In the genomic region with DNA sequence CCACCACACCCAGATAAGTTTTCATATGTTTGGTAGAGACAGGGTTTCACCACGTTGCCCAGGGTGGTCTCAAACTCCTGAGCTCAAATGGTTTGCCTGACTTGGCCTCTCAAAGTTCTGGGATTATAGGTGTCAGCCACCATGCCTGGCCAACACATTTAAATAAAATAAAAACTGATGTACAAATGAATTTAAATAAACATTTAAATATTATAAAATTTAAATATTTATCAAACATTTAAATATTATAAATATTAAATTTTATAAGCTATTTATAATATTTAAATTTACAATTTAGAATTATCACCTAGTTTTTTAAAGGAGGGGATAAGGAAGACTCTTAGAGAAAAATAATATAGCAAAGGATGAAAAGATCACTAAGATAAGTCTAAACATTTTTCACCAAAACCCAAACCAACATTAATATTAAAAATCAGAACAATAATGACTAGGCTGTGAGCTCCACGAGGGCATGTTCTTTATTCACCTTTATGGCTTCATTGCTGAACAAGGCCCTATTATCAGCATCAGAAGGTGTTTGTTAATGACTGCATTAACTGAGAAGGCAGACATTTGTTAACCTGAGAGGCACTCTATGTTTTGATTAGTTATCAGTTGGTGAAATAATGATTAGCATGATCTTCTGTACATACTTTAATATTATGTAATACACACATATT, we compare ENCODE assay signal across 2 cellular contexts.
TF ChIP-seq lines count a peak whose summit lies in the region.

No MANE protein-coding gene starts in this region.

TF ChIP-seq in HCT116, 20 proteins besides CTCF, POLR2A, EP300 and RAD21:
- no peak for TF ChIP-seq ELF1 (IDR thresholded peaks at IDR 0.05; ENCODE audit: borderline replicate concordance, low read depth)
- TF ChIP-seq SIN3A (IDR thresholded peaks at IDR 0.05; ENCODE audit: low read depth) = no peak
- TF ChIP-seq TCF7L2 (IDR thresholded peaks at IDR 0.05; ENCODE audit: borderline replicate concordance, extremely low read depth, insufficient read depth, insufficient read length) = no peak
- TF ChIP-seq ZNF274 (IDR thresholded peaks at IDR 0.05; ENCODE audit: low read depth, low read length) = no peak
- TF ChIP-seq FOSL1 (IDR thresholded peaks at IDR 0.05; ENCODE audit: low read depth) = no peak
- no peak for TF ChIP-seq EGR1 (IDR thresholded peaks at IDR 0.05; ENCODE audit: low read depth)
- no peak for TF ChIP-seq EZH2 (IDR thresholded peaks at IDR 0.05)
- no peak for TF ChIP-seq POLR2AphosphoS5 (IDR thresholded peaks at IDR 0.05; ENCODE audit: low read depth, low read length)
- TF ChIP-seq, protein P1, sequence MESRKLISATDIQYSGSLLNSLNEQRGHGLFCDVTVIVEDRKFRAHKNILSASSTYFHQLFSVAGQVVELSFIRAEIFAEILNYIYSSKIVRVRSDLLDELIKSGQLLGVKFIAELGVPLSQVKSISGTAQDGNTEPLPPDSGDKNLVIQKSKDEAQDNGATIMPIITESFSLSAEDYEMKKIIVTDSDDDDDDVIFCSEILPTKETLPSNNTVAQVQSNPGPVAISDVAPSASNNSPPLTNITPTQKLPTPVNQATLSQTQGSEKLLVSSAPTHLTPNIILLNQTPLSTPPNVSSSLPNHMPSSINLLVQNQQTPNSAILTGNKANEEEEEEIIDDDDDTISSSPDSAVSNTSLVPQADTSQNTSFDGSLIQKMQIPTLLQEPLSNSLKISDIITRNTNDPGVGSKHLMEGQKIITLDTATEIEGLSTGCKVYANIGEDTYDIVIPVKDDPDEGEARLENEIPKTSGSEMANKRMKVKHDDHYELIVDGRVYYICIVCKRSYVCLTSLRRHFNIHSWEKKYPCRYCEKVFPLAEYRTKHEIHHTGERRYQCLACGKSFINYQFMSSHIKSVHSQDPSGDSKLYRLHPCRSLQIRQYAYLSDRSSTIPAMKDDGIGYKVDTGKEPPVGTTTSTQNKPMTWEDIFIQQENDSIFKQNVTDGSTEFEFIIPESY (IDR thresholded peaks at IDR 0.05; ENCODE audit: extremely low read depth, insufficient replicate concordance, low read length) = no peak
- TF ChIP-seq, protein P2, sequence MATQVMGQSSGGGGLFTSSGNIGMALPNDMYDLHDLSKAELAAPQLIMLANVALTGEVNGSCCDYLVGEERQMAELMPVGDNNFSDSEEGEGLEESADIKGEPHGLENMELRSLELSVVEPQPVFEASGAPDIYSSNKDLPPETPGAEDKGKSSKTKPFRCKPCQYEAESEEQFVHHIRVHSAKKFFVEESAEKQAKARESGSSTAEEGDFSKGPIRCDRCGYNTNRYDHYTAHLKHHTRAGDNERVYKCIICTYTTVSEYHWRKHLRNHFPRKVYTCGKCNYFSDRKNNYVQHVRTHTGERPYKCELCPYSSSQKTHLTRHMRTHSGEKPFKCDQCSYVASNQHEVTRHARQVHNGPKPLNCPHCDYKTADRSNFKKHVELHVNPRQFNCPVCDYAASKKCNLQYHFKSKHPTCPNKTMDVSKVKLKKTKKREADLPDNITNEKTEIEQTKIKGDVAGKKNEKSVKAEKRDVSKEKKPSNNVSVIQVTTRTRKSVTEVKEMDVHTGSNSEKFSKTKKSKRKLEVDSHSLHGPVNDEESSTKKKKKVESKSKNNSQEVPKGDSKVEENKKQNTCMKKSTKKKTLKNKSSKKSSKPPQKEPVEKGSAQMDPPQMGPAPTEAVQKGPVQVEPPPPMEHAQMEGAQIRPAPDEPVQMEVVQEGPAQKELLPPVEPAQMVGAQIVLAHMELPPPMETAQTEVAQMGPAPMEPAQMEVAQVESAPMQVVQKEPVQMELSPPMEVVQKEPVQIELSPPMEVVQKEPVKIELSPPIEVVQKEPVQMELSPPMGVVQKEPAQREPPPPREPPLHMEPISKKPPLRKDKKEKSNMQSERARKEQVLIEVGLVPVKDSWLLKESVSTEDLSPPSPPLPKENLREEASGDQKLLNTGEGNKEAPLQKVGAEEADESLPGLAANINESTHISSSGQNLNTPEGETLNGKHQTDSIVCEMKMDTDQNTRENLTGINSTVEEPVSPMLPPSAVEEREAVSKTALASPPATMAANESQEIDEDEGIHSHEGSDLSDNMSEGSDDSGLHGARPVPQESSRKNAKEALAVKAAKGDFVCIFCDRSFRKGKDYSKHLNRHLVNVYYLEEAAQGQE (IDR thresholded peaks at IDR 0.05; ENCODE audit: low read depth) = no peak
- no peak for TF ChIP-seq ZFX (IDR thresholded peaks at IDR 0.05)
- TF ChIP-seq SP1 (IDR thresholded peaks at IDR 0.05; ENCODE audit: low read depth) = no peak
- TF ChIP-seq JUND (IDR thresholded peaks at IDR 0.05) = no peak
- TF ChIP-seq CBX3 (IDR thresholded peaks at IDR 0.05; ENCODE audit: low read depth) = no peak
- TF ChIP-seq CEBPB (IDR thresholded peaks at IDR 0.05; ENCODE audit: low read depth) = no peak
- no peak for TF ChIP-seq EZH2phosphoT487 (IDR thresholded peaks at IDR 0.05; ENCODE audit: borderline replicate concordance)

TF ChIP-seq in HepG2, 621 proteins besides CTCF, POLR2A, EP300 and RAD21:
- TF ChIP-seq GPN1 (CRISPR knock-in tag; IDR thresholded peaks at IDR 0.05; ENCODE audit: borderline replicate concordance) (no peak), IKZF5 (CRISPR knock-in tag; IDR thresholded peaks at IDR 0.05) (no peak), ZNF430 (CRISPR knock-in tag; IDR thresholded peaks at IDR 0.05) (no peak), ZFP1 (CRISPR knock-in tag; IDR thresholded peaks at IDR 0.05) (no peak), HDAC6 (IDR thresholded peaks at IDR 0.05; ENCODE audit: low read depth, low read length) (no peak), ZNF512 (CRISPR knock-in tag; IDR thresholded peaks at IDR 0.05) (no peak), PAX8 (CRISPR knock-in tag; IDR thresholded peaks at IDR 0.05; ENCODE audit: borderline replicate concordance) (no peak), NCOA1 (CRISPR knock-in tag; IDR thresholded peaks at IDR 0.05) (no peak), MTF2 (CRISPR knock-in tag; IDR thresholded peaks at IDR 0.05; ENCODE audit: borderline replicate concordance) (no peak), ZNF382 (CRISPR knock-in tag; IDR thresholded peaks at IDR 0.05; ENCODE audit: borderline replicate concordance) (no peak)
- TF ChIP-seq, protein P3, sequence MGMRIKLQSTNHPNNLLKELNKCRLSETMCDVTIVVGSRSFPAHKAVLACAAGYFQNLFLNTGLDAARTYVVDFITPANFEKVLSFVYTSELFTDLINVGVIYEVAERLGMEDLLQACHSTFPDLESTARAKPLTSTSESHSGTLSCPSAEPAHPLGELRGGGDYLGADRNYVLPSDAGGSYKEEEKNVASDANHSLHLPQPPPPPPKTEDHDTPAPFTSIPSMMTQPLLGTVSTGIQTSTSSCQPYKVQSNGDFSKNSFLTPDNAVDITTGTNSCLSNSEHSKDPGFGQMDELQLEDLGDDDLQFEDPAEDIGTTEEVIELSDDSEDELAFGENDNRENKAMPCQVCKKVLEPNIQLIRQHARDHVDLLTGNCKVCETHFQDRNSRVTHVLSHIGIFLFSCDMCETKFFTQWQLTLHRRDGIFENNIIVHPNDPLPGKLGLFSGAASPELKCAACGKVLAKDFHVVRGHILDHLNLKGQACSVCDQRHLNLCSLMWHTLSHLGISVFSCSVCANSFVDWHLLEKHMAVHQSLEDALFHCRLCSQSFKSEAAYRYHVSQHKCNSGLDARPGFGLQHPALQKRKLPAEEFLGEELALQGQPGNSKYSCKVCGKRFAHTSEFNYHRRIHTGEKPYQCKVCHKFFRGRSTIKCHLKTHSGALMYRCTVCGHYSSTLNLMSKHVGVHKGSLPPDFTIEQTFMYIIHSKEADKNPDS (CRISPR knock-in tag; IDR thresholded peaks at IDR 0.05) = no peak
- TF ChIP-seq, protein P4, sequence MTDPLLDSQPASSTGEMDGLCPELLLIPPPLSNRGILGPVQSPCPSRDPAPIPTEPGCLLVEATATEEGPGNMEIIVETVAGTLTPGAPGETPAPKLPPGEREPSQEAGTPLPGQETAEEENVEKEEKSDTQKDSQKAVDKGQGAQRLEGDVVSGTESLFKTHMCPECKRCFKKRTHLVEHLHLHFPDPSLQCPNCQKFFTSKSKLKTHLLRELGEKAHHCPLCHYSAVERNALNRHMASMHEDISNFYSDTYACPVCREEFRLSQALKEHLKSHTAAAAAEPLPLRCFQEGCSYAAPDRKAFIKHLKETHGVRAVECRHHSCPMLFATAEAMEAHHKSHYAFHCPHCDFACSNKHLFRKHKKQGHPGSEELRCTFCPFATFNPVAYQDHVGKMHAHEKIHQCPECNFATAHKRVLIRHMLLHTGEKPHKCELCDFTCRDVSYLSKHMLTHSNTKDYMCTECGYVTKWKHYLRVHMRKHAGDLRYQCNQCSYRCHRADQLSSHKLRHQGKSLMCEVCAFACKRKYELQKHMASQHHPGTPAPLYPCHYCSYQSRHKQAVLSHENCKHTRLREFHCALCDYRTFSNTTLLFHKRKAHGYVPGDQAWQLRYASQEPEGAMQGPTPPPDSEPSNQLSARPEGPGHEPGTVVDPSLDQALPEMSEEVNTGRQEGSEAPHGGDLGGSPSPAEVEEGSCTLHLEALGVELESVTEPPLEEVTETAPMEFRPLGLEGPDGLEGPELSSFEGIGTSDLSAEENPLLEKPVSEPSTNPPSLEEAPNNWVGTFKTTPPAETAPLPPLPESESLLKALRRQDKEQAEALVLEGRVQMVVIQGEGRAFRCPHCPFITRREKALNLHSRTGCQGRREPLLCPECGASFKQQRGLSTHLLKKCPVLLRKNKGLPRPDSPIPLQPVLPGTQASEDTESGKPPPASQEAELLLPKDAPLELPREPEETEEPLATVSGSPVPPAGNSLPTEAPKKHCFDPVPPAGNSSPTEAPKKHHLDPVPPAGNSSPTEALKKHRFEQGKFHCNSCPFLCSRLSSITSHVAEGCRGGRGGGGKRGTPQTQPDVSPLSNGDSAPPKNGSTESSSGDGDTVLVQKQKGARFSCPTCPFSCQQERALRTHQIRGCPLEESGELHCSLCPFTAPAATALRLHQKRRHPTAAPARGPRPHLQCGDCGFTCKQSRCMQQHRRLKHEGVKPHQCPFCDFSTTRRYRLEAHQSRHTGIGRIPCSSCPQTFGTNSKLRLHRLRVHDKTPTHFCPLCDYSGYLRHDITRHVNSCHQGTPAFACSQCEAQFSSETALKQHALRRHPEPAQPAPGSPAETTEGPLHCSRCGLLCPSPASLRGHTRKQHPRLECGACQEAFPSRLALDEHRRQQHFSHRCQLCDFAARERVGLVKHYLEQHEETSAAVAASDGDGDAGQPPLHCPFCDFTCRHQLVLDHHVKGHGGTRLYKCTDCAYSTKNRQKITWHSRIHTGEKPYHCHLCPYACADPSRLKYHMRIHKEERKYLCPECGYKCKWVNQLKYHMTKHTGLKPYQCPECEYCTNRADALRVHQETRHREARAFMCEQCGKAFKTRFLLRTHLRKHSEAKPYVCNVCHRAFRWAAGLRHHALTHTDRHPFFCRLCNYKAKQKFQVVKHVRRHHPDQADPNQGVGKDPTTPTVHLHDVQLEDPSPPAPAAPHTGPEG (CRISPR knock-in tag; IDR thresholded peaks at IDR 0.05) = no peak
- TF ChIP-seq, protein P5, sequence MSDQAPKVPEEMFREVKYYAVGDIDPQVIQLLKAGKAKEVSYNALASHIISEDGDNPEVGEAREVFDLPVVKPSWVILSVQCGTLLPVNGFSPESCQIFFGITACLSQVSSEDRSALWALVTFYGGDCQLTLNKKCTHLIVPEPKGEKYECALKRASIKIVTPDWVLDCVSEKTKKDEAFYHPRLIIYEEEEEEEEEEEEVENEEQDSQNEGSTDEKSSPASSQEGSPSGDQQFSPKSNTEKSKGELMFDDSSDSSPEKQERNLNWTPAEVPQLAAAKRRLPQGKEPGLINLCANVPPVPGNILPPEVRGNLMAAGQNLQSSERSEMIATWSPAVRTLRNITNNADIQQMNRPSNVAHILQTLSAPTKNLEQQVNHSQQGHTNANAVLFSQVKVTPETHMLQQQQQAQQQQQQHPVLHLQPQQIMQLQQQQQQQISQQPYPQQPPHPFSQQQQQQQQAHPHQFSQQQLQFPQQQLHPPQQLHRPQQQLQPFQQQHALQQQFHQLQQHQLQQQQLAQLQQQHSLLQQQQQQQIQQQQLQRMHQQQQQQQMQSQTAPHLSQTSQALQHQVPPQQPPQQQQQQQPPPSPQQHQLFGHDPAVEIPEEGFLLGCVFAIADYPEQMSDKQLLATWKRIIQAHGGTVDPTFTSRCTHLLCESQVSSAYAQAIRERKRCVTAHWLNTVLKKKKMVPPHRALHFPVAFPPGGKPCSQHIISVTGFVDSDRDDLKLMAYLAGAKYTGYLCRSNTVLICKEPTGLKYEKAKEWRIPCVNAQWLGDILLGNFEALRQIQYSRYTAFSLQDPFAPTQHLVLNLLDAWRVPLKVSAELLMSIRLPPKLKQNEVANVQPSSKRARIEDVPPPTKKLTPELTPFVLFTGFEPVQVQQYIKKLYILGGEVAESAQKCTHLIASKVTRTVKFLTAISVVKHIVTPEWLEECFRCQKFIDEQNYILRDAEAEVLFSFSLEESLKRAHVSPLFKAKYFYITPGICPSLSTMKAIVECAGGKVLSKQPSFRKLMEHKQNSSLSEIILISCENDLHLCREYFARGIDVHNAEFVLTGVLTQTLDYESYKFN (CRISPR knock-in tag; conservative IDR thresholded peaks at IDR 0.05) = no peak
- TF ChIP-seq, protein P6, sequence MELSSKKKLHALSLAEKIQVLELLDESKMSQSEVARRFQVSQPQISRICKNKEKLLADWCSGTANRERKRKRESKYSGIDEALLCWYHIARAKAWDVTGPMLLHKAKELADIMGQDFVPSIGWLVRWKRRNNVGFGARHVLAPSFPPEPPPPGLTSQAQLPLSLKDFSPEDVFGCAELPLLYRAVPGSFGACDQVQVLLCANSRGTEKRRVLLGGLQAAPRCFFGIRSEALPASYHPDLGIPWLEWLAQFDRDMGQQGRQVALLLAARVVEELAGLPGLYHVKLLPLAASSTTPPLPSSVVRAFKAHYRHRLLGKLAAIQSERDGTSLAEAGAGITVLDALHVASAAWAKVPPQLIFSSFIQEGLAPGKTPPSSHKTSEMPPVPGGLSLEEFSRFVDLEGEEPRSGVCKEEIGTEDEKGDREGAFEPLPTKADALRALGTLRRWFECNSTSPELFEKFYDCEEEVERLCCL (CRISPR knock-in tag; IDR thresholded peaks at IDR 0.05; ENCODE audit: borderline replicate concordance) = no peak
